In genomic region chr9:20981486-20981885, GRCh38 we compare ENCODE assay signal across 12 cellular contexts. TPM values are rescaled to one million over a fixed set of nuclear protein-coding genes. Genes with fewer than 3 reads are reported as not detected.
DNase-seq lines count a peak whose midpoint lies in the region; ATAC-seq and TF ChIP-seq lines count a peak whose summit lies in the region.
"Had no signal": no experiment of that assay in that cellular context is flagged by ENCODE, and none has a peak within 500 bp of the region (broad histone marks: within the 10 kb centered on the region; RNA-seq: fewer than 3 reads in every experiment).

No MANE protein-coding gene starts in this region.

- H3K27ac Mint-ChIP-seq in CD14-positive monocyte (peak overlapping the region in 6 of 7 donors; percentile 62 to 91 (median 86)), type B pancreatic cell (no peak overlapping the region)
- H3K27ac Mint-ChIP-seq in activated CD8-positive, alpha-beta memory T cell treated with anti-CD3 and anti-CD28 coated beads, Interleukin-2, amount 10 ng/mL, durations not matched to agents 7 days and 5 days: no peak overlapping the region

- ATAC-seq in left lobe of liver (no peak), HG03045 (IDR thresholded peaks at IDR 0.05; ENCODE audit: unreplicated experiment) (no peak)
- ATAC-seq in activated CD8-positive, alpha-beta memory T cell treated with anti-CD3 and anti-CD28 coated beads, Interleukin-2, amount 10 ng/mL, durations not matched to agents 7 days and 5 days: no peak

- intact Hi-C loops in CD14-positive monocyte (cut with micrococcal nuclease): loop anchor here (5.0 kb wide), 2 partner anchors 46 to 126 kb away; no protein-coding TSS in a partner anchor
- intact Hi-C loops in prostate gland (cut with DNase I): loop anchor here (2.0 to 10.0 kb wide), 2 partner anchors 49 to 113 kb away; partner anchors contain the start of gene HACD4

- H3K9me3 ChIP-seq in esophagus (ENCODE audit: control insufficient read depth in 2 of 2, insufficient read depth in 1 of 2, low read depth in 1 of 2, low read length in 1 of 2) (no peaks in the 10 kb centered on the region), prostate gland (no peaks in the 10 kb centered on the region)

- 29 to 32% methylated on average over 2 of the region's 2 CpGs for WGBS in esophagus, 2 donors
- 8% methylated on average over 2 of the region's 2 CpGs for WGBS in prostate gland

- no peaks in the 10 kb centered on the region for H3K36me3 ChIP-seq in esophagus (ENCODE audit: control insufficient read depth in 2 of 2, insufficient read depth in 2 of 2, low read length in 1 of 2)
- H3K36me3 ChIP-seq in prostate gland: no peaks in the 10 kb centered on the region
- H3K36me3 ChIP-seq: WERI-Rb-1 had no signal

- peaks cover 0 to 1% (median 0%) of the 10 kb centered on the region in 3 donors for H3K27me3 Mint-ChIP-seq in CD14-positive monocyte (ENCODE audit: low read depth in 3 of 3)
- no peaks in the 10 kb centered on the region for H3K27me3 Mint-ChIP-seq in activated CD8-positive, alpha-beta memory T cell treated with anti-CD3 and anti-CD28 coated beads, Interleukin-2, amount 10 ng/mL, durations not matched to agents 7 days and 5 days
- no peaks in the 10 kb centered on the region for H3K27me3 Mint-ChIP-seq in type B pancreatic cell

- no peak for TF ChIP-seq POLR2A in prostate gland (IDR thresholded peaks at IDR 0.05)

- H3K4me1 Mint-ChIP-seq in CD14-positive monocyte: peaks cover 26% of the 10 kb centered on the region
- H3K4me1 Mint-ChIP-seq in activated CD8-positive, alpha-beta memory T cell treated with anti-CD3 and anti-CD28 coated beads, Interleukin-2, amount 10 ng/mL, durations not matched to agents 7 days and 5 days: no peaks in the 10 kb centered on the region
- peaks cover 10% of the 10 kb centered on the region for H3K4me1 Mint-ChIP-seq in type B pancreatic cell (ENCODE audit: unreplicated experiment)

- H3K9me3 Mint-ChIP-seq in CD14-positive monocyte: peaks cover 0 to 3% (median 0%) of the 10 kb centered on the region in 7 donors
- H3K9me3 Mint-ChIP-seq in activated CD8-positive, alpha-beta memory T cell treated with anti-CD3 and anti-CD28 coated beads, Interleukin-2, amount 10 ng/mL, durations not matched to agents 7 days and 5 days (ENCODE audit: low read depth): no peaks in the 10 kb centered on the region
- H3K9me3 Mint-ChIP-seq in type B pancreatic cell: no peaks in the 10 kb centered on the region

- DNase-seq in CD14-positive monocyte (ENCODE audit: low spot score): no peak
- DNase-seq in M059J (ENCODE audit: low read depth): peak; percentile 93
- DNase-seq in prostate gland (ENCODE audit: low spot score): peak; percentile 8
- no peak for DNase-seq in left lobe of liver (ENCODE audit: low spot score)
- no peak for DNase-seq in activated CD8-positive, alpha-beta memory T cell treated with anti-CD3 and anti-CD28 coated beads, Interleukin-2, amount 10 ng/mL, durations not matched to agents 7 days and 5 days
- DNase-seq in type B pancreatic cell (ENCODE audit: extremely low spot score, unreplicated experiment): no peak
- DNase-seq: amygdala; NCI-H524 treated with DMSO at 0.1 percent for 48 hours; stimulated activated CD4-positive, alpha-beta T cell treated with anti-CD3 and anti-CD28 coated beads, Interleukin-12 subunit alpha, Interleukin-12 subunit beta, amount 100 ng/mL, for 4 hours; WERI-Rb-1 had no signal

- peak overlapping the region; percentile 22 to 23 for H3K27ac ChIP-seq in esophagus (ENCODE audit: low read depth in 2 of 2, low read length in 1 of 2)
- H3K27ac ChIP-seq in prostate gland: peak overlapping the region; percentile 3 to 13
- H3K27ac ChIP-seq: WERI-Rb-1 had no signal

- no peak overlapping the region for H3K4me3 ChIP-seq in esophagus (ENCODE audit: low read depth in 1 of 2, low read length in 2 of 2)
- no peak overlapping the region for H3K4me3 ChIP-seq in prostate gland

- H3K27me3 ChIP-seq in esophagus (ENCODE audit: control insufficient read depth in 1 of 2, insufficient read depth in 2 of 2, low read length in 2 of 2) (no peaks in the 10 kb centered on the region), prostate gland (replicated peaks; ENCODE audit: insufficient read depth) (no peaks in the 10 kb centered on the region)

- no peak for TF ChIP-seq CTCF in CD14-positive monocyte (IDR thresholded peaks at IDR 0.05)
- TF ChIP-seq CTCF in prostate gland (IDR thresholded peaks at IDR 0.05): no peak
- TF ChIP-seq CTCF in type B pancreatic cell (conservative IDR thresholded peaks at IDR 0.05): no peak

- H3K4me1 ChIP-seq in esophagus (ENCODE audit: control insufficient read depth in 2 of 2, insufficient read depth in 2 of 2, low read length in 1 of 2) (no peaks in the 10 kb centered on the region), prostate gland (replicated peaks) (peaks cover 2% of the 10 kb centered on the region)

- CTCF ChIA-PET in activated CD8-positive, alpha-beta memory T cell treated with anti-CD3 and anti-CD28 coated beads, Interleukin-2, amount 10 ng/mL, durations not matched to agents 7 days and 5 days (lab: Charles Lee): interaction anchor here (0.7 kb wide), 1 partner anchor 357 kb away, joined by 3 read pairs; no protein-coding TSS in a partner anchor

- H3K36me3 Mint-ChIP-seq in CD14-positive monocyte: peaks cover 20 to 22% of the 10 kb centered on the region in 2 donors
- H3K36me3 Mint-ChIP-seq in activated CD8-positive, alpha-beta memory T cell treated with anti-CD3 and anti-CD28 coated beads, Interleukin-2, amount 10 ng/mL, durations not matched to agents 7 days and 5 days: peaks cover 30% of the 10 kb centered on the region
- peaks cover 22% of the 10 kb centered on the region for H3K36me3 Mint-ChIP-seq in type B pancreatic cell

- H3K4me3 Mint-ChIP-seq in CD14-positive monocyte: no peak overlapping the region
- no peak overlapping the region for H3K4me3 Mint-ChIP-seq in activated CD8-positive, alpha-beta memory T cell treated with anti-CD3 and anti-CD28 coated beads, Interleukin-2, amount 10 ng/mL, durations not matched to agents 7 days and 5 days
- H3K4me3 Mint-ChIP-seq in type B pancreatic cell: no peak overlapping the region

RNA-seq across cellular contexts. Expression of gene HACD4, which starts 50.0 kb away (rescaled TPM):
- polyA plus RNA-seq in CD14-positive monocyte (10 to 100 TPM; 23.9 to 28.7 TPM), esophagus (1 to 10 TPM in 1 of 2 donors, under 1 TPM in 1; 0.98 to 1.1 TPM)
- 4.1 TPM in 2 replicates for total RNA-seq in M059J (2014; rRNA removed; shearing (Covaris generic))
- total RNA-seq in prostate gland (1 to 10 TPM; 2.4 to 3.1 TPM), left lobe of liver (0.13 TPM), type B pancreatic cell (ENCODE audit: low replicate concordance) (0.72 and 2.4 TPM in 2 replicates)
- 10 to 100 TPM; 10.1 to 12.9 TPM for total RNA-seq in activated CD8-positive, alpha-beta memory T cell treated with anti-CD3 and anti-CD28 coated beads, Interleukin-2, amount 10 ng/mL, durations not matched to agents 7 days and 5 days

Comparison
In these comparisons a context has a peak if more than half of its experiments do, and no peak if none do; other contexts are left out.
1. DNase-seq: peak in M059J (single experiment) and prostate gland (single experiment); none in CD14-positive monocyte (single experiment), left lobe of liver (single experiment), activated CD8-positive, alpha-beta memory T cell treated with anti-CD3 and anti-CD28 coated beads, Interleukin-2, amount 10 ng/mL, durations not matched to agents 7 days and 5 days (single experiment) and type B pancreatic cell (single experiment).
2. H3K27ac Mint-ChIP-seq: peak in CD14-positive monocyte (6 of 7); none in activated CD8-positive, alpha-beta memory T cell treated with anti-CD3 and anti-CD28 coated beads, Interleukin-2, amount 10 ng/mL, durations not matched to agents 7 days and 5 days (single experiment) and type B pancreatic cell (single experiment).